ENCODE assay signal across 8 cellular contexts in genomic region chr10:103396789-103397087, GRCh38. TPM values are rescaled to one million over a fixed set of nuclear protein-coding genes. Genes with fewer than 3 reads are reported as not detected.
A peak's percentile ranks its signal among the peaks of the same experiment; 100 is the strongest.
DNase-seq lines count a peak whose midpoint lies in the region; ATAC-seq, FAIRE-seq and TF ChIP-seq lines count a peak whose summit lies in the region.

No MANE protein-coding gene starts in this region.

- H3K9ac ChIP-seq in muscle layer of colon (ENCODE audit: low read length): peak overlapping the region; percentile 88

- H3K36me3 ChIP-seq in bronchial epithelial cell (ENCODE audit: control insufficient read depth, insufficient read depth, low read length): peaks cover 16% of the 10 kb centered on the region
- peaks cover 33% of the 10 kb centered on the region for H3K36me3 ChIP-seq in muscle layer of colon (ENCODE audit: insufficient read depth, low read length)

- ATAC-seq in HG03175 (IDR thresholded peaks at IDR 0.05; ENCODE audit: unreplicated experiment) (peak; percentile 1), HG03108 (IDR thresholded peaks at IDR 0.05; ENCODE audit: unreplicated experiment) (no peak), HG03025 (IDR thresholded peaks at IDR 0.05; ENCODE audit: low FRiP score, unreplicated experiment) (no peak), GM21526 (IDR thresholded peaks at IDR 0.05; ENCODE audit: low FRiP score, unreplicated experiment) (no peak)

- TF ChIP-seq CTCF in AG04450 (IDR thresholded peaks at IDR 0.05; ENCODE audit: low read depth, low read length) (no peak), bronchial epithelial cell (IDR thresholded peaks at IDR 0.05; ENCODE audit: insufficient read depth, low read length, severe bottlenecking) (no peak)

- H3K27ac ChIP-seq in AG04450 (ENCODE audit: low read depth, low read length): peak overlapping the region; percentile 57
- peak overlapping the region; percentile 65 for H3K27ac ChIP-seq in muscle layer of colon (ENCODE audit: low read depth, low read length)

- CTCF ChIA-PET in AG04450 (lab: Charles Lee): interaction anchor here (1.3 to 1.6 kb wide), 2 partner anchors 20 to 89 kb away, joined by 3 to 9 read pairs; no protein-coding TSS in a partner anchor

- H3K9me3 ChIP-seq in AG04450 (ENCODE audit: control insufficient read depth, insufficient read depth, low read length): no peaks in the 10 kb centered on the region
- no peaks in the 10 kb centered on the region for H3K9me3 ChIP-seq in muscle layer of colon (ENCODE audit: low read length)

- no peaks in the 10 kb centered on the region for H3K27me3 ChIP-seq in AG04450 (ENCODE audit: control insufficient read depth, insufficient read depth, low read length)
- H3K27me3 ChIP-seq in bronchial epithelial cell (ENCODE audit: control insufficient read depth, insufficient read depth, low read length): no peaks in the 10 kb centered on the region
- H3K27me3 ChIP-seq in muscle layer of colon (ENCODE audit: control insufficient read depth in 1 of 2, insufficient read depth in 2 of 2, low read length in 2 of 2): no peaks in the 10 kb centered on the region

- POLR2A ChIA-PET in AG04450 (lab: Yijun Ruan, JAX): interaction anchor here (0.9 kb wide), 1 partner anchor 56 kb away, joined by 3 read pairs; the partner anchor contains the start of gene CALHM2

- H3K4me1 ChIP-seq in muscle layer of colon (ENCODE audit: insufficient read depth, low read length): peaks cover 28% of the 10 kb centered on the region

- peak overlapping the region; percentile 98 for H3K4me3 ChIP-seq in AG04450 (ENCODE audit: low read depth, low read length)
- peak overlapping the region; percentile 77 for H3K4me3 ChIP-seq in bronchial epithelial cell (ENCODE audit: low read depth, low read length)
- peak overlapping the region; percentile 78 to 99 for H3K4me3 ChIP-seq in muscle layer of colon (ENCODE audit: low read depth in 1 of 2, low read length in 2 of 2)

- no peak for FAIRE-seq in bronchial epithelial cell (lab: Jason Lieb, UNC)

- DNase-seq in AG04450 (ENCODE audit: low read depth, low spot score): no peak
- DNase-seq in bronchial epithelial cell (ENCODE audit: low read depth): no peak
- DNase-seq in pons (ENCODE audit: low spot score): no peak

RNA-seq across cellular contexts. Expression of gene PDCD11, which starts 0.3 kb away (rescaled TPM):
- 18.5 and 21.9 TPM in 2 replicates for polyA plus RNA-seq in AG04450 (2011; rRNA removed)
- 59.4 and 61.4 TPM in 2 replicates for polyA minus RNA-seq in AG04450 (2011; rRNA and poly(A)+ RNA removed)
- total RNA-seq in bronchial epithelial cell: 38.7 and 44.5 TPM in 2 replicates

RNA-seq across cellular contexts. Expression of gene ATP5MK, which starts 0.5 kb away (rescaled TPM):
- polyA plus RNA-seq in AG04450 (2011; rRNA removed): 258 and 407 TPM in 2 replicates
- 28.1 and 32.9 TPM in 2 replicates for polyA minus RNA-seq in AG04450 (2011; rRNA and poly(A)+ RNA removed)
- total RNA-seq in bronchial epithelial cell: 131 and 153 TPM in 2 replicates

RNA-seq across cellular contexts. Expression of gene TAF5, which starts 29.0 kb away (rescaled TPM):
- polyA plus RNA-seq in AG04450 (2011; rRNA removed): 2.3 and 3.5 TPM in 2 replicates
- polyA minus RNA-seq in AG04450 (2011; rRNA and poly(A)+ RNA removed): 1.7 and 2.6 TPM in 2 replicates
- total RNA-seq in bronchial epithelial cell: 3.3 and 3.7 TPM in 2 replicates

RNA-seq across cellular contexts. Expression of gene PCGF6, which starts 45.8 kb away (rescaled TPM):
- polyA plus RNA-seq in AG04450 (2011; rRNA removed): 6.9 and 9.9 TPM in 2 replicates
- 3.5 and 3.9 TPM in 2 replicates for polyA minus RNA-seq in AG04450 (2011; rRNA and poly(A)+ RNA removed)
- 11.1 and 12.9 TPM in 2 replicates for total RNA-seq in bronchial epithelial cell

RNA-seq across cellular contexts. Expression of gene CALHM2, which starts 55.4 kb away (rescaled TPM):
- 9.2 and 11.3 TPM in 2 replicates for polyA plus RNA-seq in AG04450 (2011; rRNA removed)
- 7.3 and 12.9 TPM in 2 replicates for polyA minus RNA-seq in AG04450 (2011; rRNA and poly(A)+ RNA removed)
- total RNA-seq in bronchial epithelial cell: 0.53 and 0.64 TPM in 2 replicates
